40 cellular contexts compared by ENCODE assay signal in the genomic region with DNA sequence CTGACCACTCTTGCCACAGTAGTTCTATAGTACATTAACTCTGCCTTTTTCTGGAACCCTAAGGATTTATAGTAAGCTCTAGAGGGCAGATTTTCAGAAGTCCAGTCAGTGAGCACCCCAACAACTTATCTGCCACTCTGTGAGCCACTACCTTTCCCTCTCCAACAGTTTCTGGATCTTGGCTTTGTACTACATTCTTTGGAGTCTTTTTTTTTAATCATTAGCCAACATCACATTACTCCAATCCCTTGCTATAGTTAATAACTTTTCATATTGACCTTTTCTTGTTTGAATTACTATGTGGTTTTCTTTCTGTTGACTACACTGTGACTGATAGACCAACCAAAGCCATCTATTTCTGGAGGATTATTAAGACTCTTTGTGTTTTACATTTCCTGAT.
"Had no signal": no experiment of that assay in that cellular context is flagged by ENCODE, and none has a peak within 500 bp of the region (broad histone marks: within the 10 kb centered on the region; RNA-seq: fewer than 3 reads in every experiment).

No MANE protein-coding gene starts in this region.

- H3K4me1 Mint-ChIP-seq: activated B cell treated with CpG ODN at 0.5 μM for 24 hours; activated naive CD4-positive, alpha-beta T cell treated with anti-CD3 and anti-CD28 coated beads, Interleukin-2, amount 50 U/mL, for 24 hours; activated naive CD8-positive, alpha-beta T cell treated with anti-CD3 and anti-CD28 coated beads for 36 hours; activated naive CD8-positive, alpha-beta T cell treated with anti-CD3 and anti-CD28 coated beads, Interleukin-2, amount 50 U/mL, for 24 hours; brain; endodermal cell; T-helper 17 cell had no signal

- H3K4me1 ChIP-seq: adrenal gland, breast epithelium, heart left ventricle had no signal

- H3K27ac Mint-ChIP-seq: activated B cell treated with CpG ODN at 0.5 μM for 24 hours; activated CD8-positive, alpha-beta T cell treated with anti-CD3 and anti-CD28 coated beads for 36 hours; activated naive CD4-positive, alpha-beta T cell treated with anti-CD3 and anti-CD28 coated beads for 36 hours; activated naive CD4-positive, alpha-beta T cell treated with anti-CD3 and anti-CD28 coated beads, Interleukin-2, amount 50 U/mL, for 24 hours; activated naive CD8-positive, alpha-beta T cell treated with anti-CD3 and anti-CD28 coated beads for 36 hours; activated naive CD8-positive, alpha-beta T cell treated with anti-CD3 and anti-CD28 coated beads, Interleukin-2, amount 50 U/mL, for 24 hours; activated T-helper 1 cell treated with anti-CD3 and anti-CD28 coated beads, Interleukin-12 subunit alpha, Interleukin-12 subunit beta, Interleukin-2, Interleukin-4 antibody, amounts not matched to agents 30 ng/mL and 10 ng/mL and 1 ng/mL, durations not matched to agents 14 hours and 24 hours and 36 hours; activated T-helper 2 cell treated with anti-CD3 and anti-CD28 coated beads, Interferon-gamma antibody, Interleukin-2, Interleukin-4, amounts not matched to agents 10 μg/mL and 5 μg/mL and 100 μg/mL, durations not matched to agents 14 hours and 24 hours and 36 hours; brain; dendritic cell treated with granulocyte-macrophage colony-stimulating factor and Interleukin-4, amounts not matched to agents 40 ng/mL and 50 ng/mL, for 4 days; endodermal cell; T-helper 17 cell; T-helper 2 cell treated with Interferon-gamma antibody and Interleukin-4, amounts not matched to agents 5 μg/mL and 100 μg/mL, for 36 hours had no signal

- H3K4me3 ChIP-seq: adrenal gland, breast epithelium, cardiac muscle cell, coronary artery, dorsolateral prefrontal cortex, heart left ventricle had no signal

- FAIRE-seq: frontal cortex had no signal

- H3K27me3 Mint-ChIP-seq: activated B cell treated with CpG ODN at 0.5 μM for 24 hours; activated CD8-positive, alpha-beta T cell treated with anti-CD3 and anti-CD28 coated beads for 36 hours; activated naive CD4-positive, alpha-beta T cell treated with anti-CD3 and anti-CD28 coated beads, Interleukin-2, amount 50 U/mL, for 24 hours; activated naive CD8-positive, alpha-beta T cell treated with anti-CD3 and anti-CD28 coated beads for 36 hours; activated naive CD8-positive, alpha-beta T cell treated with anti-CD3 and anti-CD28 coated beads, Interleukin-2, amount 50 U/mL, for 24 hours; dendritic cell treated with granulocyte-macrophage colony-stimulating factor and Interleukin-4, amounts not matched to agents 40 ng/mL and 50 ng/mL, for 4 days; T-helper 17 cell had no signal

- ATAC-seq: activated CD4-positive, CD25-positive, alpha-beta regulatory T cell treated with anti-CD3 and anti-CD28 coated beads, Interleukin-2, amount 50 U/mL, for 24 hours; activated CD8-positive, alpha-beta T cell treated with anti-CD3 and anti-CD28 coated beads for 36 hours; activated naive CD8-positive, alpha-beta T cell treated with anti-CD3 and anti-CD28 coated beads, Interleukin-2, amount 50 U/mL, for 24 hours; esophagus mucosa; heart left ventricle; T-helper 17 cell had no signal

- H3K4me3 Mint-ChIP-seq: activated B cell treated with CpG ODN at 0.5 μM for 24 hours; activated CD8-positive, alpha-beta T cell treated with anti-CD3 and anti-CD28 coated beads for 36 hours; activated naive CD4-positive, alpha-beta T cell treated with anti-CD3 and anti-CD28 coated beads for 36 hours; activated naive CD4-positive, alpha-beta T cell treated with anti-CD3 and anti-CD28 coated beads, Interleukin-2, amount 50 U/mL, for 24 hours; activated naive CD8-positive, alpha-beta T cell treated with anti-CD3 and anti-CD28 coated beads for 36 hours; activated naive CD8-positive, alpha-beta T cell treated with anti-CD3 and anti-CD28 coated beads, Interleukin-2, amount 50 U/mL, for 24 hours; activated T-helper 1 cell treated with anti-CD3 and anti-CD28 coated beads, Interleukin-12 subunit alpha, Interleukin-12 subunit beta, Interleukin-2, Interleukin-4 antibody, amounts not matched to agents 30 ng/mL and 10 ng/mL and 1 ng/mL, durations not matched to agents 14 hours and 24 hours and 36 hours; brain; dendritic cell treated with granulocyte-macrophage colony-stimulating factor and Interleukin-4, amounts not matched to agents 40 ng/mL and 50 ng/mL, for 4 days; endodermal cell; T-helper 17 cell; T-helper 2 cell treated with Interferon-gamma antibody and Interleukin-4, amounts not matched to agents 5 μg/mL and 100 μg/mL, for 36 hours had no signal

- H3K9me3 ChIP-seq: adrenal gland, breast epithelium, heart left ventricle had no signal

- H3K36me3 Mint-ChIP-seq: activated naive CD4-positive, alpha-beta T cell treated with anti-CD3 and anti-CD28 coated beads, Interleukin-2, amount 50 U/mL, for 24 hours; activated naive CD8-positive, alpha-beta T cell treated with anti-CD3 and anti-CD28 coated beads for 36 hours; brain had no signal

- H3K27me3 ChIP-seq: adrenal gland, breast epithelium, cardiac muscle cell, dorsolateral prefrontal cortex, heart left ventricle had no signal

- DNase-seq: activated B cell treated with CpG ODN at 0.5 μM for 24 hours; activated CD4-positive, alpha-beta T cell treated with anti-CD3 and anti-CD28 coated beads for 48 hours; activated CD4-positive, alpha-beta T cell treated with anti-CD3 and anti-CD28 coated beads, Interleukin-2, amount 50 U/mL, for 1 hour; activated CD4-positive, alpha-beta T cell treated with anti-CD3 and anti-CD28 coated beads, Interleukin-2, amount 50 U/mL, for 48 hours; activated CD8-positive, alpha-beta memory T cell treated with anti-CD3 and anti-CD28 coated beads for 24 hours; activated CD8-positive, alpha-beta memory T cell treated with anti-CD3 and anti-CD28 coated beads, Interleukin-2, amount 50 U/mL, for 4 hours; activated CD8-positive, alpha-beta T cell treated with anti-CD3 and anti-CD28 coated beads for 36 hours; activated effector memory CD4-positive, alpha-beta T cell treated with anti-CD3 and anti-CD28 coated beads, Interleukin-2, amount 50 U/mL, for 16 hours; activated naive CD4-positive, alpha-beta T cell treated with anti-CD3 and anti-CD28 coated beads for 36 hours; activated naive CD8-positive, alpha-beta T cell treated with anti-CD3 and anti-CD28 coated beads for 36 hours; activated naive CD8-positive, alpha-beta T cell treated with anti-CD3 and anti-CD28 coated beads, Interleukin-2, amount 50 U/mL, for 24 hours; activated T-cell treated with anti-CD3 and anti-CD28 coated beads, Interleukin-2, amount 50 U/mL, for 1 hour; activated T-cell treated with anti-CD3 and anti-CD28 coated beads, Interleukin-2, amount 50 U/mL, for 48 hours; adrenal gland; amygdala; aorta; central memory CD4-positive, alpha-beta T cell; cerebellar nuclear complex; dorsolateral prefrontal cortex; effector memory CD4-positive, alpha-beta T cell; endodermal cell; foreskin fibroblast; glutamatergic neuron; heart left ventricle; T-helper 1 cell; T-helper 17 cell; T1000; WERI-Rb-1 had no signal

- H3K36me3 ChIP-seq: adrenal gland, breast epithelium, cardiac muscle cell, heart left ventricle, WERI-Rb-1 had no signal

- H3K27ac ChIP-seq: adrenal gland, breast epithelium, cardiac muscle cell, coronary artery, dorsolateral prefrontal cortex, heart left ventricle, WERI-Rb-1 had no signal

- H3K9me3 Mint-ChIP-seq: brain, endodermal cell had no signal
